Comparison of ENCODE assay signal across 8 cellular contexts in the genomic region with DNA sequence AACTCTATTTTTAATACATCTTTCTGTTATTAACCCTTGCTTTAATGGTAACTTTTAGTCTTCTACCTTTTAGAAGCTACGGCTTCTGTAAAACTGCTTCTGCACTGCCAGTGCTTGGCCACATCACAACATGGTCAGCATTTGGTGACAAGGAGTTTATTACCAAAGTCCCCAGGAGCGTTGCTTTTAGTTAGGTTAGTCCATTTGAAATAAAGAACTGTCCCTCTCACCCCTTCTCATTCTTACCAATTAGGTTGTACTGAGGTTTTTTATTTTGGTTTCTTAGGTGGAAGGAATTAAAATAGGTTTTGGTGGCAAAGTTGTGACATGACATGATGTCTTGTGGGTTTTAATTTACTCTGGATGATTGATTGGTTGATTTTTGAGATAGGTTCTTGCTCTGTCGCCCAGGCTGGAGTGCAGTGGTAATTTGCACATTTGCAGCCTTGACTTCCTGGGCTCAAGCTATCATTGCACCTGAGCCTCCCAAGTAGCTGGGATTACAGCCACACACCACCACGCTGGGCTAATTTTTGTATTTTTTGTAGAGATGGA. TPM values are rescaled to one million over a fixed set of nuclear protein-coding genes. Genes with fewer than 3 reads are reported as not detected.
DNase-seq lines count a peak whose midpoint lies in the region; ATAC-seq and TF ChIP-seq lines count a peak whose summit lies in the region.

No MANE protein-coding gene starts in this region.

- H3K9ac ChIP-seq in BLaER1 (peak overlapping the region; percentile 55; the same call in 1 of the 2 replicates), endocrine pancreas (ENCODE audit: control insufficient read depth, insufficient read depth, low read length) (no peak overlapping the region), neural cell (ENCODE audit: low read length) (peak overlapping the region; percentile 44)

- H3K4me1 ChIP-seq in BLaER1: peaks cover 58% of the 10 kb centered on the region
- peaks cover 5% of the 10 kb centered on the region for H3K4me1 ChIP-seq in endocrine pancreas (ENCODE audit: control insufficient read depth, insufficient read depth, low read length)

- H3K79me2 ChIP-seq in neural cell (replicated peaks; ENCODE audit: insufficient read depth, low read length): peaks cover 86% of the 10 kb centered on the region

- H3K27me3 ChIP-seq in BLaER1: no peaks in the 10 kb centered on the region
- no peaks in the 10 kb centered on the region for H3K27me3 ChIP-seq in endocrine pancreas (ENCODE audit: control insufficient read depth, insufficient read depth, low read length)
- H3K27me3 ChIP-seq in neural cell (ENCODE audit: insufficient read depth, low read depth, low read length): no peaks in the 10 kb centered on the region

- no peaks in the 10 kb centered on the region for H3K9me3 ChIP-seq in BLaER1
- no peaks in the 10 kb centered on the region for H3K9me3 ChIP-seq in endocrine pancreas (ENCODE audit: control insufficient read depth, low read length)
- H3K9me3 ChIP-seq in neural cell (ENCODE audit: low read length): no peaks in the 10 kb centered on the region

- no peaks in the 10 kb centered on the region for H3F3A ChIP-seq in neural cell (ENCODE audit: insufficient read depth, low read length, poor library complexity, severe bottlenecking)

- no peaks in the 10 kb centered on the region for H3K9me2 ChIP-seq in neural cell (ENCODE audit: insufficient read depth, low read length)

- peak overlapping the region; percentile 55 for H3K27ac ChIP-seq in BLaER1
- peak overlapping the region; percentile 63 for H3K27ac ChIP-seq in neural cell (ENCODE audit: low read length)

- peaks cover 100% of the 10 kb centered on the region for H4K20me1 ChIP-seq in BLaER1
- H4K20me1 ChIP-seq in neural cell (ENCODE audit: insufficient read depth): peaks cover 3% of the 10 kb centered on the region

- H3K4me2 ChIP-seq in BLaER1: peak overlapping the region; percentile 76
- peak overlapping the region; percentile 73 for H3K4me2 ChIP-seq in neural cell (ENCODE audit: low read length)

- peaks cover 43% of the 10 kb centered on the region for H3K36me3 ChIP-seq in BLaER1
- H3K36me3 ChIP-seq in endocrine pancreas (ENCODE audit: control insufficient read depth, insufficient read depth, low read length): no peaks in the 10 kb centered on the region
- no peaks in the 10 kb centered on the region for H3K36me3 ChIP-seq in neural cell (ENCODE audit: insufficient read depth, low read length)

- no peak for ATAC-seq in HG02973 (IDR thresholded peaks at IDR 0.05; ENCODE audit: unreplicated experiment)

- TF ChIP-seq CTCF in LNCaP clone FGC (IDR thresholded peaks at IDR 0.05; ENCODE audit: control insufficient read depth, extremely low read depth, insufficient read depth) (no peak), neural cell (IDR thresholded peaks at IDR 0.05; ENCODE audit: poor library complexity, severe bottlenecking) (no peak)

- no peak for TF ChIP-seq EP300 in neural cell (conservative IDR thresholded peaks at IDR 0.05; ENCODE audit: poor library complexity, severe bottlenecking)

- DNase-seq in LNCaP clone FGC (ENCODE audit: low read depth) (no peak), NCI-H345 treated with DMSO at 0.1 percent for 48 hours (lab: John Stamatoyannopoulos, UW; ENCODE audit: unreplicated experiment) (no peak), SIG-M5 treated with dmso at 0.1 percent for 504 hours (lab: John Stamatoyannopoulos, UW; ENCODE audit: unreplicated experiment) (no peak)
- DNase-seq in activated CD4-positive, alpha-beta T cell treated with anti-CD3 and anti-CD28 coated beads, Interleukin-2, amount 50 U/mL, for 4 hours: no peak

- no peak overlapping the region for H2AFZ ChIP-seq in neural cell (ENCODE audit: low read depth, low read length)

- H3K4me3 ChIP-seq in BLaER1 (peak overlapping the region; percentile 40), LNCaP clone FGC (ENCODE audit: low read depth, low read length) (peak overlapping the region; percentile 33), endocrine pancreas (ENCODE audit: control insufficient read depth, insufficient read depth, low read length) (peak overlapping the region; percentile 63), neural cell (ENCODE audit: low read length) (peak overlapping the region; percentile 61)

- no peak for TF ChIP-seq RAD21 in neural cell (conservative IDR thresholded peaks at IDR 0.05)

TF ChIP-seq in neural cell, 6 proteins besides CTCF, POLR2A, EP300 and RAD21:
- no peak for TF ChIP-seq POLR2AphosphoS5 (IDR thresholded peaks at IDR 0.05)
- peak; percentile 34 for TF ChIP-seq MXI1 (conservative IDR thresholded peaks at IDR 0.05; ENCODE audit: poor library complexity, severe bottlenecking)
- TF ChIP-seq TAF1 (IDR thresholded peaks at IDR 0.05; ENCODE audit: low read depth): no peak

RNA-seq across cellular contexts. Expression of a gene that starts 39.2 kb away (rescaled TPM):
- 7.1 and 11.3 TPM in 2 replicates for polyA plus RNA-seq in neural cell
- polyA minus RNA-seq in neural cell: 92.5 and 106 TPM in 2 replicates
